Comparison of ENCODE assay signal across 15 cellular contexts in genomic region chrX:119189586-119189985, GRCh38. TPM values are rescaled to one million over a fixed set of nuclear protein-coding genes. Genes with fewer than 3 reads are reported as not detected.
DNase-seq lines count a peak whose midpoint lies in the region; ATAC-seq and TF ChIP-seq lines count a peak whose summit lies in the region.
"Had no signal": no experiment of that assay in that cellular context is flagged by ENCODE, and none has a peak within 500 bp of the region (broad histone marks: within the 10 kb centered on the region; RNA-seq: fewer than 3 reads in every experiment).

No MANE protein-coding gene starts in this region.

- ATAC-seq in left cardiac atrium: peak; percentile 84 to 92
- ATAC-seq: activated T-cell treated with anti-CD3 and anti-CD28 coated beads, Interleukin-2, amount 50 U/mL, for 4 hours had no signal

- peaks cover 4% of the 10 kb centered on the region for H3K4me1 Mint-ChIP-seq in chondrocyte (ENCODE audit: low read depth)
- H3K4me1 Mint-ChIP-seq: activated CD4-positive, alpha-beta T cell treated with anti-CD3 and anti-CD28 coated beads, Interleukin-2, amount 10 ng/mL, durations not matched to agents 24 days and 14 days; neural crest cell had no signal

- no peak overlapping the region for H3K4me3 Mint-ChIP-seq in chondrocyte (ENCODE audit: unreplicated experiment)
- H3K4me3 Mint-ChIP-seq: activated CD4-positive, alpha-beta T cell treated with anti-CD3 and anti-CD28 coated beads, Interleukin-2, amount 10 ng/mL, durations not matched to agents 24 days and 14 days; activated T-cell treated with anti-CD3 and anti-CD28 coated beads, Interleukin-2, amount 50 U/mL, for 4 hours; neural crest cell; T-helper 2 cell treated with Interferon-gamma antibody and Interleukin-4, amounts not matched to agents 5 μg/mL and 100 μg/mL, for 36 hours had no signal

- TF ChIP-seq CTCF in cardiac fibroblast (IDR thresholded peaks at IDR 0.05; ENCODE audit: low read depth, low read length) (no peak), brain microvascular endothelial cell (IDR thresholded peaks at IDR 0.05; ENCODE audit: low read depth, low read length, missing control alignments) (no peak), chondrocyte (IDR thresholded peaks at IDR 0.05) (no peak)

- H3K27ac ChIP-seq in brain microvascular endothelial cell: no peak overlapping the region

- no peaks in the 10 kb centered on the region for H3K9me3 Mint-ChIP-seq in chondrocyte (ENCODE audit: low read depth)
- H3K9me3 Mint-ChIP-seq: activated CD4-positive, alpha-beta T cell treated with anti-CD3 and anti-CD28 coated beads, Interleukin-2, amount 10 ng/mL, durations not matched to agents 24 days and 14 days; activated T-cell treated with anti-CD3 and anti-CD28 coated beads, Interleukin-2, amount 50 U/mL, for 4 hours; T-helper 2 cell treated with Interferon-gamma antibody and Interleukin-4, amounts not matched to agents 5 μg/mL and 100 μg/mL, for 36 hours had no signal

- H3K36me3 Mint-ChIP-seq in chondrocyte (ENCODE audit: low read depth): no peaks in the 10 kb centered on the region

- peaks cover 3% of the 10 kb centered on the region for H3K27me3 Mint-ChIP-seq in chondrocyte (ENCODE audit: low read depth)
- H3K27me3 Mint-ChIP-seq: activated CD4-positive, alpha-beta T cell treated with anti-CD3 and anti-CD28 coated beads, Interleukin-2, amount 10 ng/mL, durations not matched to agents 24 days and 14 days had no signal

- in situ Hi-C loops in brain microvascular endothelial cell (cut with HindIII; ENCODE audit: low pct_ligation_motif_present, low sequenced_read_pairs): no loop called here

- no peak overlapping the region for H3K4me3 ChIP-seq in cardiac fibroblast (replicated peaks in 1 of 2; ENCODE audit: low read depth in 2 of 2, low read length in 2 of 2)
- no peak overlapping the region for H3K4me3 ChIP-seq in brain microvascular endothelial cell (ENCODE audit: low read depth, low read length)
- H3K4me3 ChIP-seq: HAP-1 had no signal

- intact Hi-C loops in left cardiac atrium (cut with DNase I): no loop called here

- H3K27me3 ChIP-seq in brain microvascular endothelial cell (replicated peaks): no peaks in the 10 kb centered on the region

- DNase-seq in AG20443 (ENCODE audit: low spot score) (peak; percentile 59), cardiac fibroblast (ENCODE audit: low read depth in 2 of 2) (peak; percentile 41 to 67), left cardiac atrium (peak; percentile 48), retina (peak; percentile 36), NCI-H146 treated with DMSO at 0.1 percent for 48 hours (lab: John Stamatoyannopoulos, UW; ENCODE audit: unreplicated experiment) (no peak), brain microvascular endothelial cell (no peak), chondrocyte (ENCODE audit: low spot score) (no peak), SHP77 (lab: John Stamatoyannopoulos, UW) (no peak)
- DNase-seq: activated CD4-positive, alpha-beta T cell treated with anti-CD3 and anti-CD28 coated beads, Interleukin-2, amount 10 ng/mL, durations not matched to agents 24 days and 14 days; activated T-cell treated with anti-CD3 and anti-CD28 coated beads, Interleukin-2, amount 50 U/mL, for 4 hours; amniotic stem cell; NCI-H1930 had no signal

- H3K36me3 ChIP-seq in brain microvascular endothelial cell (replicated peaks): no peaks in the 10 kb centered on the region
- H3K36me3 ChIP-seq: HAP-1 had no signal

- H3K27ac Mint-ChIP-seq in chondrocyte (ENCODE audit: unreplicated experiment): no peak overlapping the region
- H3K27ac Mint-ChIP-seq: activated CD4-positive, alpha-beta T cell treated with anti-CD3 and anti-CD28 coated beads, Interleukin-2, amount 10 ng/mL, durations not matched to agents 24 days and 14 days; T-helper 2 cell treated with Interferon-gamma antibody and Interleukin-4, amounts not matched to agents 5 μg/mL and 100 μg/mL, for 36 hours had no signal

RNA-seq across cellular contexts. Expression of gene PGRMC1, which starts 46.5 kb away (rescaled TPM):
- total RNA-seq in left cardiac atrium (10 to 100 TPM; 39.7 to 50.2 TPM), chondrocyte (57.6 to 71.9 TPM (median 59.9 TPM) in 3 replicates)

Comparison
In these comparisons a context has a peak if more than half of its experiments do, and no peak if none do; other contexts are left out.
1. DNase-seq: peak in AG20443 (single experiment), cardiac fibroblast (2 of 2), left cardiac atrium (single experiment) and retina (single experiment); none in NCI-H146 treated with DMSO at 0.1 percent for 48 hours (single experiment), brain microvascular endothelial cell (single experiment), chondrocyte (single experiment) and SHP77 (0 of 2).